Comparison of ENCODE assay signal across 26 cellular contexts in genomic region chr12:545835-546234, GRCh38.
"Had no signal": no experiment of that assay in that cellular context is flagged by ENCODE, and none has a peak within 500 bp of the region (broad histone marks: within the 10 kb centered on the region; RNA-seq: fewer than 3 reads in every experiment).

No MANE protein-coding gene starts in this region.

- H3K9me3 ChIP-seq: heart right ventricle, lower lobe of right lung, ovary, right atrium auricular region, sigmoid colon, stomach, testis, thyroid gland, transverse colon, upper lobe of left lung had no signal

- H3K27me3 ChIP-seq: ovary, right atrium auricular region, testis, thyroid gland, upper lobe of left lung had no signal

- ATAC-seq: heart right ventricle; left cardiac atrium; left lobe of liver; naive thymus-derived CD8-positive, alpha-beta T cell; stimulated activated memory B cell treated with anti-CD40 and anti-IgM and Interleukin-4, amounts not matched to agents 10 μg/mL and 1 μg/mL and 100 μg/mL, for 72 hours had no signal

- H3K4me3 ChIP-seq: heart right ventricle, lower lobe of right lung, ovary, right atrium auricular region, sigmoid colon, thyroid gland, transverse colon, upper lobe of left lung had no signal

- FAIRE-seq: keratinocyte, small intestine had no signal

- H3K27ac ChIP-seq: lower lobe of right lung, ovary, sigmoid colon, stomach, testis, thyroid gland, transverse colon had no signal

- DNase-seq: heart right ventricle; hippocampal formation; kidney glomerular epithelial cell; left cardiac atrium; mammary epithelial cell; mesenchymal stem cell; occipital lobe; ovary; sigmoid colon; small intestine; stimulated activated CD4-positive, alpha-beta T cell treated with anti-CD3 and anti-CD28 coated beads, Interleukin-1b, Interleukin-23, amount 100 ng/mL, for 48 hours; stimulated activated CD4-positive, alpha-beta T cell treated with anti-CD3 and anti-CD28 coated beads, Interleukin-2, amount 100 ng/mL, for 48 hours; stimulated activated CD4-positive, alpha-beta T cell treated with anti-CD3 and anti-CD28 coated beads, Interleukin-4, amount 100 ng/mL, for 4 hours; stimulated activated CD8-positive, alpha-beta memory T cell treated with anti-CD3 and anti-CD28 coated beads, Interleukin-4, amount 100 ng/mL, for 48 hours; stimulated activated naive CD4-positive, alpha-beta T cell treated with Interleukin-2 at 50 U/mL for 16 hours; stomach; thyroid gland; transverse colon had no signal

- H3K36me3 ChIP-seq: heart right ventricle, lower lobe of right lung, ovary, sigmoid colon, thyroid gland, transverse colon had no signal
